ENCODE assay signal across 8 cellular contexts in the genomic region with DNA sequence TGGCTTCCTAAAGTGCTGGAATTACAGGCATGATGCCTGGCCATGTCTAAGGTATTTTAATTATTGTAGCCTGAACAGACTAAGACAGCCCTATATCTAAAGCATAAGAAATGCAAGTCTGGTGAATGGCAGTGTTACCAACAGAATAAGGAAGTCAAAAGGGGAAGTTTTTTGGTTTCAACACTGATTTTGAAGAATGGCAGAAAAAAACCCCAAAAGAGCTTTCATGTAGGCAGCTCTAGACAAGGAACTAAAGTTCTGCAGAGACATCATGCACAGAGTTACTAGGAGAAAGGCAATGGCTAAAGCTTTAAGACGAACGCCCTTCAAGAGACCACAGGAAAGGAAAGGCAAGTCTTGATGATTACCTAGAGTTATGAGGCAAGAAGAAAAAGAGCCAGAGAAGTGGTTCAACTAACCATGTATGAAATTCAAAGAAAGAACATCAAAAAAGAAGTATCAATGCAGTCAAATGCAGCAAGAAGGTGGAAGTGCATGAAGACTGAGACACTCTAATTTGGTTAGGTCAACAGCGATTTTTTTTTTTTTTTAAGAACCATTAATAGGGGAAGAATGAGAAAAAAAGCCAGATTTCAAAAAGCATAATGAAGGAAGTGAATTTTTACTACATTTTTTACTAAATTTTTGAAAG. TPM values are rescaled to one million over a fixed set of nuclear protein-coding genes. Genes with fewer than 3 reads are reported as not detected.
DNase-seq lines count a peak whose midpoint lies in the region; ATAC-seq lines count a peak whose summit lies in the region.

No MANE protein-coding gene starts in this region.

- H3K36me3 ChIP-seq in CD4-positive, CD25-positive, alpha-beta regulatory T cell (ENCODE audit: control insufficient read depth, insufficient read depth, low read length), result no peaks in the 10 kb centered on the region

- peak; percentile 59 to 62 for ATAC-seq in CD4-positive, CD25-positive, alpha-beta regulatory T cell (ENCODE audit: low read depth in 2 of 2)
- ATAC-seq in GM19397 (IDR thresholded peaks at IDR 0.05; ENCODE audit: unreplicated experiment) (peak; percentile 84), HG03354 (IDR thresholded peaks at IDR 0.05; ENCODE audit: poor library complexity, severe bottlenecking, unreplicated experiment) (peak; percentile 88)
- peak; percentile 46 to 58 for ATAC-seq in activated naive CD4-positive, alpha-beta T cell treated with anti-CD3 and anti-CD28 coated beads, Interleukin-2, amount 50 U/mL, for 72 hours

- peak overlapping the region in 2 of 3 donors; percentile 16 to 69 for H3K27ac Mint-ChIP-seq in CD4-positive, CD25-positive, alpha-beta regulatory T cell
- H3K27ac Mint-ChIP-seq in activated naive CD4-positive, alpha-beta T cell treated with anti-CD3 and anti-CD28 coated beads, Interleukin-2, amount 50 U/mL, for 72 hours, result no peak overlapping the region

- no peaks in the 10 kb centered on the region for H3K9me3 Mint-ChIP-seq in CD4-positive, CD25-positive, alpha-beta regulatory T cell
- peaks cover 0 to 8% of the 10 kb centered on the region in 2 donors for H3K9me3 Mint-ChIP-seq in activated naive CD4-positive, alpha-beta T cell treated with anti-CD3 and anti-CD28 coated beads, Interleukin-2, amount 50 U/mL, for 72 hours

- H3K4me3 ChIP-seq in CD4-positive, CD25-positive, alpha-beta regulatory T cell (ENCODE audit: low read depth, low read length), result peak overlapping the region; percentile 62

- H3K9me3 ChIP-seq in CD4-positive, CD25-positive, alpha-beta regulatory T cell (ENCODE audit: control insufficient read depth in 2 of 2, low read length in 2 of 2), result no peaks in the 10 kb centered on the region

- H3K4me1 ChIP-seq in CD4-positive, CD25-positive, alpha-beta regulatory T cell (ENCODE audit: control insufficient read depth, insufficient read depth, low read length, poor library complexity, severe bottlenecking), result peaks cover 34% of the 10 kb centered on the region

- peak overlapping the region; percentile 16 for H3K27ac ChIP-seq in CD4-positive, CD25-positive, alpha-beta regulatory T cell (ENCODE audit: insufficient read depth, low read length, poor library complexity, severe bottlenecking)

- H3K4me3 Mint-ChIP-seq in CD4-positive, CD25-positive, alpha-beta regulatory T cell, result peak overlapping the region in 2 of 4 donors; percentile 35 to 39

- no peaks in the 10 kb centered on the region for H3K27me3 ChIP-seq in CD4-positive, CD25-positive, alpha-beta regulatory T cell (ENCODE audit: control insufficient read depth, insufficient read depth, low read length)

- no peaks in the 10 kb centered on the region for H3K27me3 Mint-ChIP-seq in CD4-positive, CD25-positive, alpha-beta regulatory T cell

- peak in 2 of 3 donors; percentile 9 to 54 for DNase-seq in CD4-positive, CD25-positive, alpha-beta regulatory T cell
- no peak for DNase-seq in activated naive CD4-positive, alpha-beta T cell treated with anti-CD3 and anti-CD28 coated beads, Interleukin-2, amount 50 U/mL, for 72 hours (ENCODE audit: low spot score in 2 of 2)
- DNase-seq in HUDEP-2 (lab: John Stamatoyannopoulos, UW; ENCODE audit: unreplicated experiment in 76 of 76) (no peak), AG20443 (ENCODE audit: low spot score) (no peak), NCI-H187 treated with DMSO at 0.1 percent for 48 hours (lab: John Stamatoyannopoulos, UW) (no peak)
- DNase-seq in activated CD4-positive, CD25-positive, alpha-beta regulatory T cell treated with anti-CD3 and anti-CD28 coated beads, Interleukin-2, amount 50 U/mL, for 72 hours, result no peak

- H3K4me1 Mint-ChIP-seq in CD4-positive, CD25-positive, alpha-beta regulatory T cell, result peaks cover 25 to 51% (median 45%) of the 10 kb centered on the region in 4 donors

- H3K36me3 Mint-ChIP-seq in CD4-positive, CD25-positive, alpha-beta regulatory T cell, result peaks cover 5% of the 10 kb centered on the region
- peaks cover 0 to 7% of the 10 kb centered on the region in 2 donors for H3K36me3 Mint-ChIP-seq in activated naive CD4-positive, alpha-beta T cell treated with anti-CD3 and anti-CD28 coated beads, Interleukin-2, amount 50 U/mL, for 72 hours

RNA-seq across cellular contexts. Expression of gene RPS6KA5, which starts 50.8 kb away (rescaled TPM):
- 38.2 TPM for total RNA-seq in CD4-positive, CD25-positive, alpha-beta regulatory T cell
- 10 to 100 TPM; 20.9 to 29.1 (median 24.6) TPM for polyA plus RNA-seq in CD4-positive, CD25-positive, alpha-beta regulatory T cell
- total RNA-seq in activated naive CD4-positive, alpha-beta T cell treated with anti-CD3 and anti-CD28 coated beads, Interleukin-2, amount 50 U/mL, for 72 hours, result 10 to 100 TPM; 15.7 to 17.7 TPM

Comparison
In these comparisons a context has a peak if more than half of its experiments do, and no peak if none do; other contexts are left out.
1. DNase-seq: peak in CD4-positive, CD25-positive, alpha-beta regulatory T cell (2 of 3); none in activated naive CD4-positive, alpha-beta T cell treated with anti-CD3 and anti-CD28 coated beads, Interleukin-2, amount 50 U/mL, for 72 hours (0 of 2), HUDEP-2 (0 of 76), activated CD4-positive, CD25-positive, alpha-beta regulatory T cell treated with anti-CD3 and anti-CD28 coated beads, Interleukin-2, amount 50 U/mL, for 72 hours (single experiment), AG20443 (single experiment) and NCI-H187 treated with DMSO at 0.1 percent for 48 hours (single experiment).
2. H3K27ac Mint-ChIP-seq: peak in CD4-positive, CD25-positive, alpha-beta regulatory T cell (2 of 3); none in activated naive CD4-positive, alpha-beta T cell treated with anti-CD3 and anti-CD28 coated beads, Interleukin-2, amount 50 U/mL, for 72 hours (0 of 2).
3. Peak in every context shown above with its lines, with median percentiles within 50 percentile points of each other: ATAC-seq.